Comparison of ENCODE assay signal across 15 cellular contexts in genomic region chr2:220227272-220227920, GRCh38.
DNase-seq lines count a peak whose midpoint lies in the region; ATAC-seq and TF ChIP-seq lines count a peak whose summit lies in the region.
"Had no signal": no experiment of that assay in that cellular context is flagged by ENCODE, and none has a peak within 500 bp of the region (broad histone marks: within the 10 kb centered on the region; RNA-seq: fewer than 3 reads in every experiment).

No MANE protein-coding gene starts in this region.

- H3K27me3 ChIP-seq in PC-9 (ENCODE audit: insufficient read depth, low read depth) (no peaks in the 10 kb centered on the region), osteoblast (ENCODE audit: insufficient read depth, low read length) (no peaks in the 10 kb centered on the region), BE2C (no peaks in the 10 kb centered on the region)
- H3K27me3 ChIP-seq: body of pancreas had no signal

- ATAC-seq in GM18502 (IDR thresholded peaks at IDR 0.05; ENCODE audit: poor library complexity, unreplicated experiment), result no peak
- ATAC-seq: activated T-cell treated with anti-CD3 and anti-CD28 coated beads, Interleukin-2, amount 50 U/mL, for 72 hours; body of pancreas; CD8-positive, alpha-beta T cell; K562 had no signal

- H3K4me3 ChIP-seq in PC-9 (peak overlapping the region; percentile 45; the same call in 1 of the 2 replicates), osteoblast (ENCODE audit: insufficient read depth, low read length) (no peak overlapping the region), BE2C (ENCODE audit: low read depth, low read length) (no peak overlapping the region)
- H3K4me3 ChIP-seq: body of pancreas, K562 had no signal

- H3K27ac ChIP-seq in PC-9 (peak overlapping the region; percentile 90), osteoblast (ENCODE audit: low read depth, low read length) (peak overlapping the region; percentile 92)
- H3K27ac ChIP-seq: body of pancreas had no signal

- H2AFZ ChIP-seq in PC-9 (no peak overlapping the region), osteoblast (ENCODE audit: low read length) (no peak overlapping the region)

- intact Hi-C loops in PC-9 (cut with micrococcal nuclease; ENCODE audit: unreplicated experiment), result loop anchor here (5.0 to 10.0 kb wide), 3 partner anchors 130 to 1217 kb away; no protein-coding TSS in a partner anchor

- POLR2A ChIA-PET in PC-9 (lab: Charles Lee; ENCODE audit: unreplicated experiment), result no interaction called here

- no peaks in the 10 kb centered on the region for H3K9me2 ChIP-seq in PC-9 (ENCODE audit: insufficient read depth)

- peaks cover 41% of the 10 kb centered on the region for H3F3A ChIP-seq in PC-9 (ENCODE audit: insufficient read depth, low read depth)

- H4K20me1 ChIP-seq in PC-9 (ENCODE audit: insufficient read depth) (no peaks in the 10 kb centered on the region), osteoblast (ENCODE audit: insufficient read depth, low read length) (no peaks in the 10 kb centered on the region)

- H3K4me2 ChIP-seq in PC-9 (peak overlapping the region; percentile 74), osteoblast (ENCODE audit: insufficient read depth, low read length) (peak overlapping the region; percentile 88)

- CTCF ChIA-PET in PC-9 (lab: Charles Lee), result no interaction called here

- H3K4me1 ChIP-seq in PC-9 (replicated peaks; ENCODE audit: insufficient read depth) (peaks cover 67% of the 10 kb centered on the region), osteoblast (ENCODE audit: insufficient read depth, low read length) (peaks cover 64% of the 10 kb centered on the region), BE2C (no peaks in the 10 kb centered on the region)
- H3K4me1 ChIP-seq: body of pancreas had no signal

- no peaks in the 10 kb centered on the region for H3K79me2 ChIP-seq in PC-9 (ENCODE audit: low read depth)
- no peaks in the 10 kb centered on the region for H3K79me2 ChIP-seq in osteoblast (ENCODE audit: insufficient read depth, low read length)

- in situ Hi-C loops in Caki2 (cut with HindIII; ENCODE audit: low pct_unique_long_range_greater_than_20kb, low sequenced_read_pairs), result no loop called here

- TF ChIP-seq CTCF in PC-9 (conservative IDR thresholded peaks at IDR 0.05), result no peak
- no peak for TF ChIP-seq CTCF in osteoblast (IDR thresholded peaks at IDR 0.05; ENCODE audit: extremely low read depth, low read depth, low read length)
- no peak for TF ChIP-seq CTCF in BE2C (IDR thresholded peaks at IDR 0.05; ENCODE audit: low read depth, low read length)

- BruUV-seq in PC-9 (replicated peaks; lab: Mats Ljungman, UMichigan), result no TSS peak

- H3K9me3 ChIP-seq in PC-9 (ENCODE audit: insufficient read depth, low read depth) (peaks cover 8% of the 10 kb centered on the region; the same call in 1 of the 2 replicates), osteoblast (ENCODE audit: low read depth, low read length) (no peaks in the 10 kb centered on the region), BE2C (no peaks in the 10 kb centered on the region)
- H3K9me3 ChIP-seq: body of pancreas had no signal

- no peaks in the 10 kb centered on the region for H3K36me3 ChIP-seq in PC-9 (ENCODE audit: low read depth)
- no peaks in the 10 kb centered on the region for H3K36me3 ChIP-seq in osteoblast (ENCODE audit: insufficient read depth, low read length)
- no peaks in the 10 kb centered on the region for H3K36me3 ChIP-seq in BE2C

- DNase-seq in Caki2 (ENCODE audit: low read depth), result peak; percentile 57
- peak in 1 of 2 experiments; percentile 82 for DNase-seq in PC-9
- DNase-seq in dedifferentiated amniotic fluid mesenchymal stem cell (ENCODE audit: extremely low spot score), result peak; percentile 74
- no peak for DNase-seq in osteoblast (ENCODE audit: insufficient read length, low spot score, missing footprints)
- DNase-seq in GM19238 (ENCODE audit: insufficient read length, low spot score), result no peak
- DNase-seq in activated naive CD4-positive, alpha-beta T cell treated with anti-CD3 and anti-CD28 coated beads, Interleukin-2, amount 50 U/mL, for 16 hours, result no peak
- DNase-seq in BE2C, result no peak
- DNase-seq: activated T-cell treated with anti-CD3 and anti-CD28 coated beads, Interleukin-2, amount 50 U/mL, for 72 hours; body of pancreas; CD8-positive, alpha-beta T cell; effector CD4-positive, alpha-beta T cell; NCI-H187 treated with DMSO at 0.1 percent for 48 hours; stimulated activated CD4-positive, alpha-beta T cell treated with anti-CD3 and anti-CD28 coated beads, Interleukin-4, amount 100 ng/mL, for 1 hour had no signal

Comparison
In these comparisons a context has a peak if more than half of its experiments do, and no peak if none do; other contexts are left out.
1. DNase-seq: peak in Caki2 (single experiment) and dedifferentiated amniotic fluid mesenchymal stem cell (single experiment); none in osteoblast (single experiment), GM19238 (single experiment), activated naive CD4-positive, alpha-beta T cell treated with anti-CD3 and anti-CD28 coated beads, Interleukin-2, amount 50 U/mL, for 16 hours (single experiment) and BE2C (single experiment).